ENCODE assay signal across 7 cellular contexts in the genomic region with DNA sequence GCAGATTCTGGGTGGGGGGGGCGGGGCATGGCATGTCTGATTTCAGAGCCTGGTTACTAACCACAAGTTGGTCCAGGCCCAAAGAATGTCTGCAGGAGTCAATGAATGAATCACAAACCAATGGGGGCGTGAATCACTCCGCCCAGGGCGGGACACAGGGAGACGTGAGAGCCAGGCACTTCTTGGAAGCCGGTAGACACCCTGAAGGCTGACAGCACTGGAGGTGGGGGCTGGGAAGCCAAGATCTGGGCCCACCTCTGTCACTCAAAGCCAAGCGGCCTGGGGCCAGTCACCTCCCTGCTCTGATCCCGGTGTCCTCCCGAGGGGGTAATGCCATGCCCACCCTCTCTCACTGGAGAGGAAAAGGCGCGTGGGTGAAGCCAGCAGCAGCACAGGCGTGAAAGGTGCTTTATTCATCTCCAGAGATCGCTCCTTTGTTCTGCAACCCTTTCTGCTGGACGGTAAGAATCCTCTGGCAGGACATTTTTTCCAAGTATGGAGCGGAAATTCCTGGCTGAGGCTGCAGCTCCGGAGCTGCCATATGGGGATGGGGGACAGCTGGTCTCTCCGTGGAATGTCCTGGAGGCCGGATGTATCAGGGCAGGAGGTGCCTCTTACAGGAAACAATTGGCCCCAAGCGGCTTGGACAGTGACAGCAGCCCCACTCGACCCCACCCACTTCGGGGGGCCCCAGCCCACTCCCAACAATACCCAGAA.
DNase-seq lines count a peak whose midpoint lies in the region; ATAC-seq lines count a peak whose summit lies in the region.

No MANE protein-coding gene starts in this region.

- H3K4me3 Mint-ChIP-seq in activated naive CD8-positive, alpha-beta T cell treated with anti-CD3 and anti-CD28 coated beads for 36 hours, result no peak overlapping the region

- H3K27me3 ChIP-seq in right cardiac atrium (ENCODE audit: control insufficient read depth, insufficient read depth), result no peaks in the 10 kb centered on the region

- H3K9me3 ChIP-seq in right cardiac atrium (ENCODE audit: control insufficient read depth, low read length), result no peaks in the 10 kb centered on the region

- H3K4me1 ChIP-seq in right cardiac atrium (ENCODE audit: control insufficient read depth, insufficient read depth, low read length), result peaks cover 13% of the 10 kb centered on the region

- peak; percentile 97 for DNase-seq in HT1080 (ENCODE audit: low read depth)
- DNase-seq in activated naive CD8-positive, alpha-beta T cell treated with anti-CD3 and anti-CD28 coated beads for 36 hours, result no peak
- peak; percentile 80 to 86 (median 83) for DNase-seq in right cardiac atrium
- DNase-seq in stimulated activated CD4-positive, alpha-beta T cell treated with anti-CD3 and anti-CD28 coated beads, TNF-alpha, amount 100 ng/mL, for 48 hours (ENCODE audit: low read depth in 3 of 3), result peak in 2 of 3 donors; percentile 21 to 29
- no peak for DNase-seq in NCI-H2227 (lab: John Stamatoyannopoulos, UW; ENCODE audit: unreplicated experiment)
- DNase-seq in KG1 (lab: John Stamatoyannopoulos, UW), result no peak
- no peak for DNase-seq in epidermal melanocyte (ENCODE audit: insufficient read length, low spot score)

- peaks cover 28% of the 10 kb centered on the region for H3K4me1 Mint-ChIP-seq in activated naive CD8-positive, alpha-beta T cell treated with anti-CD3 and anti-CD28 coated beads for 36 hours

- peak overlapping the region; percentile 9 for H3K27ac ChIP-seq in right cardiac atrium (ENCODE audit: low read length)

- ATAC-seq in right cardiac atrium, result peak; percentile 50 to 85

- 37% methylated on average over 21 of the region's 21 CpGs for WGBS in right cardiac atrium

- intact Hi-C loops in right cardiac atrium (cut with DNase I), result loop anchor here in 2 of 4 donors (10.0 kb wide), 2 partner anchors 182 to 192 kb away; partner anchors contain the start of gene UBTD2 (in 1 of the 2)

- peak overlapping the region; percentile 51 for H3K27ac Mint-ChIP-seq in activated naive CD8-positive, alpha-beta T cell treated with anti-CD3 and anti-CD28 coated beads for 36 hours

- no peak overlapping the region for H3K4me3 ChIP-seq in right cardiac atrium (ENCODE audit: low read length)

- H3K36me3 Mint-ChIP-seq in activated naive CD8-positive, alpha-beta T cell treated with anti-CD3 and anti-CD28 coated beads for 36 hours, result peaks cover 28% of the 10 kb centered on the region

- no peaks in the 10 kb centered on the region for H3K9me3 Mint-ChIP-seq in activated naive CD8-positive, alpha-beta T cell treated with anti-CD3 and anti-CD28 coated beads for 36 hours

- H3K27me3 Mint-ChIP-seq in activated naive CD8-positive, alpha-beta T cell treated with anti-CD3 and anti-CD28 coated beads for 36 hours, result no peaks in the 10 kb centered on the region

Comparison
In these comparisons a context has a peak if more than half of its experiments do, and no peak if none do; other contexts are left out.
1. DNase-seq: peak in HT1080 (single experiment), right cardiac atrium (3 of 3) and stimulated activated CD4-positive, alpha-beta T cell treated with anti-CD3 and anti-CD28 coated beads, TNF-alpha, amount 100 ng/mL, for 48 hours (2 of 3); none in activated naive CD8-positive, alpha-beta T cell treated with anti-CD3 and anti-CD28 coated beads for 36 hours (single experiment), NCI-H2227 (single experiment), KG1 (single experiment) and epidermal melanocyte (single experiment).